1 cellular context compared by ENCODE assay signal in genomic region chr22:45164217-45165123, GRCh38.
TF ChIP-seq lines count a peak whose summit lies in the region.

No MANE protein-coding gene starts in this region.

TF ChIP-seq in HEK293, 187 proteins besides CTCF, POLR2A, EP300 and RAD21 (continued from another document):
- 0 out of 2 replicates have a peak, but pooled peaks have one; percentile 3 for TF ChIP-seq EGR2 (tag by site-specific recombination; IDR thresholded peaks at IDR 0.05; ENCODE audit: low read depth)
- TF ChIP-seq GLIS2 (tag by site-specific recombination; IDR thresholded peaks at IDR 0.05) = peak; percentile 63; the same call in 1 of the 2 replicates
- TF ChIP-seq SP7 (tag by site-specific recombination; IDR thresholded peaks at IDR 0.05) = 0 out of 2 replicates have a peak, but pooled peaks have one; percentile 19
- TF ChIP-seq ZNF529 (tag by site-specific recombination; IDR thresholded peaks at IDR 0.05; ENCODE audit: insufficient replicate concordance) = no peak
- no peak for TF ChIP-seq ZNF518A (tag by site-specific recombination; conservative IDR thresholded peaks at IDR 0.05; ENCODE audit: low read depth)
- TF ChIP-seq KLF17 (tag by site-specific recombination; IDR thresholded peaks at IDR 0.05) = 0 out of 2 replicates have a peak, but pooled peaks have one; percentile 34
- TF ChIP-seq KLF1 (tag by site-specific recombination; IDR thresholded peaks at IDR 0.05) = peak; percentile 32; the same call in 1 of the 2 replicates
- TF ChIP-seq GLIS1 (tag by site-specific recombination; IDR thresholded peaks at IDR 0.05) = peak; percentile 69
- TF ChIP-seq ZNF341 (tag by site-specific recombination; IDR thresholded peaks at IDR 0.05; ENCODE audit: low read depth) = peak; percentile 70
